24 cellular contexts compared by ENCODE assay signal in the genomic region with DNA sequence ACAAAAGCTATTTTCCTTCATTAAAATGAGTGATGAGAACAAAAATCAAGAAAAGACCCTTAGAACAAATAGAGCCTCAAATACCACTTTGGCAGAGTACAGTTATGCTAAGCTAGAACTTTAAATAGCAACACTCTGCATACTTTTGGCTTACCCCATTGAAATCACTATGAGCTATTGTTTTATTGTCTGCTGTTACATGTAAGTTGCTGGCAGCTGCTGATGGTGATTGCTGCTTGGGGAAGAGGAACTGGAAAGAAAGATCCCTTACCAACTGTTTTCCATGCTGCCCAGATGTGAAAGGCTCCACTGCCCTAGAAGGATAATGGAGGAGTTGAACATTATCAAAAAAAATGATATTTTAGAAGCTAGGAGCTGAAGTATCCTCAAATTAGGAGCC.
DNase-seq lines count a peak whose midpoint lies in the region; ATAC-seq, FAIRE-seq and TF ChIP-seq lines count a peak whose summit lies in the region.
"Had no signal": no experiment of that assay in that cellular context is flagged by ENCODE, and none has a peak within 500 bp of the region (broad histone marks: within the 10 kb centered on the region; RNA-seq: fewer than 3 reads in every experiment).

No MANE protein-coding gene starts in this region.

- H3K4me3 Mint-ChIP-seq in astrocyte (ENCODE audit: unreplicated experiment): no peak overlapping the region
- H3K4me3 Mint-ChIP-seq: HFFc6 had no signal

- H3K4me1 Mint-ChIP-seq in astrocyte (ENCODE audit: low read depth, unreplicated experiment): peaks cover 8% of the 10 kb centered on the region

- TF ChIP-seq EP300 in neural cell (conservative IDR thresholded peaks at IDR 0.05; ENCODE audit: poor library complexity, severe bottlenecking): no peak

- TF ChIP-seq CTCF in astrocyte (IDR thresholded peaks at IDR 0.05; ENCODE audit: insufficient read depth, low read depth, low read length): no peak
- TF ChIP-seq CTCF in neural cell (IDR thresholded peaks at IDR 0.05; ENCODE audit: poor library complexity, severe bottlenecking): no peak
- TF ChIP-seq CTCF in WERI-Rb-1 (IDR thresholded peaks at IDR 0.05; ENCODE audit: low read depth, low read length): no peak

- intact Hi-C loops in aorta (cut with DNase I): no loop called here

- H3K27me3 ChIP-seq in HUES48 (ENCODE audit: control insufficient read depth, insufficient read depth, low read length) (no peaks in the 10 kb centered on the region), astrocyte (ENCODE audit: insufficient read depth, low read length) (peaks cover 2% of the 10 kb centered on the region), iPS DF 6.9 (ENCODE audit: control insufficient read depth, insufficient read depth, low read length) (no peaks in the 10 kb centered on the region), neural cell (ENCODE audit: insufficient read depth, low read depth, low read length) (no peaks in the 10 kb centered on the region), WERI-Rb-1 (ENCODE audit: insufficient read depth, low read depth, severe bottlenecking) (no peaks in the 10 kb centered on the region), aorta (ENCODE audit: control insufficient read depth in 1 of 2, insufficient read depth in 2 of 2, low read length in 1 of 2) (no peaks in the 10 kb centered on the region)

- no peak overlapping the region for H2AFZ ChIP-seq in astrocyte (ENCODE audit: low read depth, low read length)
- H2AFZ ChIP-seq in neural cell (ENCODE audit: low read depth, low read length): no peak overlapping the region

- H3K9me3 Mint-ChIP-seq in astrocyte (ENCODE audit: unreplicated experiment): no peaks in the 10 kb centered on the region
- H3K9me3 Mint-ChIP-seq: HFFc6 had no signal

- H3K4me1 ChIP-seq in HUES48 (ENCODE audit: control insufficient read depth, insufficient read depth, low read length): peaks cover 32% of the 10 kb centered on the region
- no peaks in the 10 kb centered on the region for H3K4me1 ChIP-seq in astrocyte (ENCODE audit: insufficient read depth, low read length)
- H3K4me1 ChIP-seq in iPS DF 6.9 (ENCODE audit: control insufficient read depth, insufficient read depth, low read length): no peaks in the 10 kb centered on the region; the same call in 1 of the 2 replicates
- no peaks in the 10 kb centered on the region for H3K4me1 ChIP-seq in aorta (ENCODE audit: control insufficient read depth in 1 of 2, insufficient read depth in 2 of 2, low read length in 2 of 2)
- H3K4me1 ChIP-seq: BE2C had no signal

- peaks cover 2% of the 10 kb centered on the region for H3K27me3 Mint-ChIP-seq in astrocyte (ENCODE audit: low read depth, unreplicated experiment)

- H4K20me1 ChIP-seq in astrocyte (ENCODE audit: insufficient read depth, low read length) (no peaks in the 10 kb centered on the region), neural cell (ENCODE audit: insufficient read depth) (no peaks in the 10 kb centered on the region)

- no peaks in the 10 kb centered on the region for H3K36me3 Mint-ChIP-seq in astrocyte (ENCODE audit: low read depth, unreplicated experiment)

- no peaks in the 10 kb centered on the region for H3K9me2 ChIP-seq in neural cell (ENCODE audit: insufficient read depth, low read length)

- no peak for TF ChIP-seq RAD21 in neural cell (conservative IDR thresholded peaks at IDR 0.05)

- DNase-seq in astrocyte (ENCODE audit: low read depth) (peak; percentile 3), iPS DF 6.9 (ENCODE audit: low read depth, low spot score) (peak; percentile 9), WERI-Rb-1 (no peak), aorta (no peak)
- DNase-seq: BE2C, DMS53, GDM1, HFFc6, IMR-90, NCI-H1092 treated with DMSO at 0.1 percent for 48 hours, NCI-H2029 treated with DMSO at 0.1 percent for 48 hours, NCI-H345, NCI-H524 treated with DMSO at 0.1 percent for 48 hours, NCI-H82, OCI-M1 had no signal

- H3K4me2 ChIP-seq in astrocyte (ENCODE audit: low read length) (no peak overlapping the region), neural cell (ENCODE audit: low read length) (no peak overlapping the region)
- H3K4me2 ChIP-seq: KMS-11 had no signal

- no peaks in the 10 kb centered on the region for H3K79me2 ChIP-seq in astrocyte (ENCODE audit: insufficient read depth, low read length)
- H3K79me2 ChIP-seq in neural cell (replicated peaks; ENCODE audit: insufficient read depth, low read length): no peaks in the 10 kb centered on the region

- FAIRE-seq in astrocyte (lab: Jason Lieb, UNC): no peak
- FAIRE-seq: D721Med, GM18507, H54, RCC 7860 had no signal

- peak overlapping the region; percentile 78 for H3K27ac ChIP-seq in HUES48 (ENCODE audit: low read depth, low read length)
- no peak overlapping the region for H3K27ac ChIP-seq in astrocyte (ENCODE audit: low read depth, low read length)
- no peak overlapping the region for H3K27ac ChIP-seq in iPS DF 6.9 (ENCODE audit: low read length)
- H3K27ac ChIP-seq in neural cell (ENCODE audit: low read length): peak overlapping the region; percentile 73
- no peak overlapping the region for H3K27ac ChIP-seq in WERI-Rb-1
- no peak overlapping the region for H3K27ac ChIP-seq in aorta (ENCODE audit: low read depth in 1 of 2, low read length in 2 of 2)
- H3K27ac ChIP-seq: KMS-11 had no signal

- ATAC-seq in GM19463 (IDR thresholded peaks at IDR 0.05; ENCODE audit: unreplicated experiment): no peak
- no peak for ATAC-seq in aorta (ENCODE audit: low FRiP score)
- no peak for ATAC-seq in GM21526 (IDR thresholded peaks at IDR 0.05; ENCODE audit: low FRiP score, unreplicated experiment)

- H3K27ac Mint-ChIP-seq in astrocyte (ENCODE audit: unreplicated experiment): no peak overlapping the region
- H3K27ac Mint-ChIP-seq: HFFc6 had no signal

- H3F3A ChIP-seq in neural cell (ENCODE audit: insufficient read depth, low read length, poor library complexity, severe bottlenecking): peaks cover 3% of the 10 kb centered on the region

- no peaks in the 10 kb centered on the region for H3K36me3 ChIP-seq in HUES48 (ENCODE audit: control insufficient read depth, insufficient read depth, low read length)
- no peaks in the 10 kb centered on the region for H3K36me3 ChIP-seq in astrocyte (ENCODE audit: insufficient read depth, low read length)
- no peaks in the 10 kb centered on the region for H3K36me3 ChIP-seq in iPS DF 6.9 (ENCODE audit: control insufficient read depth, insufficient read depth, low read length)
- H3K36me3 ChIP-seq in neural cell (ENCODE audit: insufficient read depth, low read length): no peaks in the 10 kb centered on the region
- no peaks in the 10 kb centered on the region for H3K36me3 ChIP-seq in WERI-Rb-1
- no peaks in the 10 kb centered on the region for H3K36me3 ChIP-seq in aorta (ENCODE audit: control insufficient read depth in 1 of 2, insufficient read depth in 2 of 2, low read length in 1 of 2)
- H3K36me3 ChIP-seq: BE2C had no signal

- H3K9ac ChIP-seq in HUES48 (ENCODE audit: low read depth, low read length) (no peak overlapping the region), astrocyte (ENCODE audit: low read length) (no peak overlapping the region), neural cell (ENCODE audit: low read length) (peak overlapping the region; percentile 34)
- H3K9ac ChIP-seq: KMS-11 had no signal

- H3K9me3 ChIP-seq in HUES48 (ENCODE audit: control insufficient read depth, insufficient read depth, low read length) (no peaks in the 10 kb centered on the region), astrocyte (ENCODE audit: insufficient read depth, low read depth, low read length) (no peaks in the 10 kb centered on the region), iPS DF 6.9 (ENCODE audit: control insufficient read depth, insufficient read depth, low read length) (no peaks in the 10 kb centered on the region), neural cell (ENCODE audit: low read length) (no peaks in the 10 kb centered on the region), WERI-Rb-1 (ENCODE audit: severe bottlenecking) (no peaks in the 10 kb centered on the region), aorta (ENCODE audit: control insufficient read depth, low read length) (no peaks in the 10 kb centered on the region)
- H3K9me3 ChIP-seq: BE2C had no signal

- H3K4me3 ChIP-seq in HUES48 (ENCODE audit: low read depth, low read length) (0 out of 2 replicates have a peak overlapping the region, but pooled peaks have one; percentile 2), astrocyte (ENCODE audit: insufficient read depth, low read depth, low read length) (no peak overlapping the region), iPS DF 6.9 (ENCODE audit: low read length) (no peak overlapping the region), neural cell (ENCODE audit: low read length) (no peak overlapping the region), WERI-Rb-1 (ENCODE audit: low read depth, low read length) (no peak overlapping the region), aorta (ENCODE audit: low read length in 2 of 2) (no peak overlapping the region)

TF ChIP-seq in neural cell, 6 proteins besides CTCF, POLR2A, EP300 and RAD21:
- no peak for TF ChIP-seq MXI1 (conservative IDR thresholded peaks at IDR 0.05; ENCODE audit: poor library complexity, severe bottlenecking)

Comparison
In these comparisons a context has a peak if more than half of its experiments do, and no peak if none do; other contexts are left out.
1. H3K27ac ChIP-seq: peak in HUES48 (single experiment) and neural cell (single experiment); none in astrocyte (single experiment), iPS DF 6.9 (single experiment), WERI-Rb-1 (single experiment) and aorta (0 of 2).
2. DNase-seq: peak in astrocyte (single experiment) and iPS DF 6.9 (single experiment); none in WERI-Rb-1 (single experiment) and aorta (0 of 2).